In the genomic region with DNA sequence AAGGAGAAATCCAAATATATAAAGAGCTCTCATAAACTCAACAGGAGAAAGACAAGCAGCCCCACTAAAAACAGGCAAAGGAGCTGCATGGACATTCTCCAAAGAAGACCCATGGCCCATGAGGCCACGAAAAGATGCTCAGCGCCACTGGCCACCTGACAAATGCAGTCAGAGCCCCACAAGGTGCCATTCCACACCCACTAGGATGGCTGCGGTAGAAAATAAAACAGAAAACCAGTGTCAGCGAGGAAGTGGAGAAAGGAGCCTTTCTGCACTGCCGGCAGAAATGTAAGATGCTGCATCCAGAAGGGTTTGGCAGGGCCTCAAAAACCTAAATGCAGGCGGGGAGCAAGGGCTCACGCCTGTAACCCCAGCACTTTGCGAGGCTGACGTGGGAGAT, we compare ENCODE assay signal across 20 cellular contexts. TPM values are rescaled to one million over a fixed set of nuclear protein-coding genes. Genes with fewer than 3 reads are reported as not detected.
DNase-seq lines count a peak whose midpoint lies in the region; ATAC-seq and TF ChIP-seq lines count a peak whose summit lies in the region.
"Had no signal": no experiment of that assay in that cellular context is flagged by ENCODE, and none has a peak within 500 bp of the region (broad histone marks: within the 10 kb centered on the region; RNA-seq: fewer than 3 reads in every experiment).

No MANE protein-coding gene starts in this region.

- H2AFZ ChIP-seq in osteoblast (ENCODE audit: low read length): no peak overlapping the region

- H3K36me3 ChIP-seq in heart left ventricle (no peaks in the 10 kb centered on the region), left ventricle myocardium inferior (no peaks in the 10 kb centered on the region), osteoblast (ENCODE audit: insufficient read depth, low read length) (no peaks in the 10 kb centered on the region), transverse colon (no peaks in the 10 kb centered on the region), ovary (no peaks in the 10 kb centered on the region)
- H3K36me3 ChIP-seq: BLaER1, upper lobe of left lung had no signal

- peaks cover 0 to 54% (median 28%) of the 10 kb centered on the region in 12 donors for H3K4me1 ChIP-seq in heart left ventricle
- peaks cover 61% of the 10 kb centered on the region for H3K4me1 ChIP-seq in left ventricle myocardium inferior
- H3K4me1 ChIP-seq in osteoblast (ENCODE audit: insufficient read depth, low read length): peaks cover 7% of the 10 kb centered on the region
- H3K4me1 ChIP-seq in transverse colon: peaks cover 22 to 58% (median 34%) of the 10 kb centered on the region in 4 donors
- H3K4me1 ChIP-seq in ovary (ENCODE audit: insufficient read depth): peaks cover 7% of the 10 kb centered on the region

- H4K20me1 ChIP-seq in osteoblast (ENCODE audit: insufficient read depth, low read length): no peaks in the 10 kb centered on the region

- no peak for ATAC-seq in heart left ventricle
- ATAC-seq in left ventricle myocardium superior: no peak
- ATAC-seq: activated naive CD8-positive, alpha-beta T cell treated with anti-CD3 and anti-CD28 coated beads, Interleukin-2, amount 50 U/mL, for 24 hours; T-cell had no signal

- H3K9me3 ChIP-seq in heart left ventricle (no peaks in the 10 kb centered on the region), left ventricle myocardium inferior (replicated peaks) (no peaks in the 10 kb centered on the region), osteoblast (ENCODE audit: low read depth, low read length) (no peaks in the 10 kb centered on the region), transverse colon (no peaks in the 10 kb centered on the region), ovary (no peaks in the 10 kb centered on the region)
- H3K9me3 ChIP-seq: BLaER1, SJSA1, upper lobe of left lung had no signal

- TF ChIP-seq EP300 in transverse colon (IDR thresholded peaks at IDR 0.05; ENCODE audit: low read depth): no peak
- TF ChIP-seq EP300 in ovary (IDR thresholded peaks at IDR 0.05): no peak

- no peak overlapping the region for H3K4me2 ChIP-seq in osteoblast (ENCODE audit: insufficient read depth, low read length)
- H3K4me2 ChIP-seq: BLaER1 had no signal

- no peaks in the 10 kb centered on the region for H3K79me2 ChIP-seq in osteoblast (ENCODE audit: insufficient read depth, low read length)

- in situ Hi-C loops in transverse colon (cut with MboI; ENCODE audit: low pct_ligation_motif_present in 1 of 4, low pct_unique_long_range_greater_than_20kb in 1 of 4, low sequenced_read_pairs in 3 of 4): loop anchor here in 1 of 4 donors (25.0 kb wide), 1 partner anchor 181 kb away; no protein-coding TSS in a partner anchor

- intact Hi-C loops in heart left ventricle (cut with DNase I) (loop anchor here in 1 of 10 donors (10.0 kb wide), 1 partner anchor 379 kb away; the partner anchor contains the start of gene ZNF678), left ventricle myocardium superior (cut with micrococcal nuclease) (loop anchor here (10.0 kb wide), 1 partner anchor 459 kb away; no protein-coding TSS in a partner anchor), left ventricle myocardium inferior (cut with micrococcal nuclease) (no loop called here), transverse colon (cut with DNase I; ENCODE audit: low total_unique reads) (loop anchor here (10.0 kb wide), 1 partner anchor 59 kb away; no protein-coding TSS in a partner anchor), ovary (cut with DNase I) (loop anchor here in 2 of 4 donors (10.0 kb wide), 2 partner anchors 179 to 209 kb away; partner anchors contain the start of genes JMJD4 (in 2 of the 2) and SNAP47 (in 2 of the 2))

- TF ChIP-seq CTCF in heart left ventricle (IDR thresholded peaks at IDR 0.05) (no peak), left ventricle myocardium inferior (IDR thresholded peaks at IDR 0.05; ENCODE audit: borderline replicate concordance) (no peak), osteoblast (IDR thresholded peaks at IDR 0.05; ENCODE audit: extremely low read depth, low read depth, low read length) (no peak), transverse colon (IDR thresholded peaks at IDR 0.05) (no peak), ovary (IDR thresholded peaks at IDR 0.05) (no peak)

- TF ChIP-seq POLR2A in heart left ventricle (IDR thresholded peaks at IDR 0.05) (no peak), transverse colon (IDR thresholded peaks at IDR 0.05) (no peak), ovary (IDR thresholded peaks at IDR 0.05) (no peak)

- H3K27me3 ChIP-seq in heart left ventricle (peaks cover 0 to 22% (median 0%) of the 10 kb centered on the region in 9 donors), left ventricle myocardium inferior (ENCODE audit: low read depth) (peaks cover 6% of the 10 kb centered on the region), osteoblast (ENCODE audit: insufficient read depth, low read length) (peaks cover 10% of the 10 kb centered on the region), transverse colon (peaks cover 15% of the 10 kb centered on the region), ovary (no peaks in the 10 kb centered on the region)
- H3K27me3 ChIP-seq: SJSA1 had no signal

- H3K27ac ChIP-seq in heart left ventricle: peak overlapping the region in 7 of 12 donors; percentile 62 to 95 (median 89)
- H3K27ac ChIP-seq in left ventricle myocardium inferior (replicated peaks): no peak overlapping the region
- H3K27ac ChIP-seq in osteoblast (ENCODE audit: low read depth, low read length): no peak overlapping the region
- H3K27ac ChIP-seq in transverse colon: peak overlapping the region; percentile 65 to 94 (median 87)
- H3K27ac ChIP-seq in ovary: no peak overlapping the region
- H3K27ac ChIP-seq: BLaER1, SJSA1, upper lobe of left lung had no signal

- 81 to 93% (median 91%) methylated on average over 9 of the region's 9 CpGs for WGBS in heart left ventricle, 4 donors
- WGBS in transverse colon (ENCODE audit: low coverage in 1 of 2), 2 donors: 67 to 78% methylated on average over 9 of the region's 9 CpGs
- WGBS in ovary, 3 donors: 92 to 94% (median 93%) methylated on average over 9 of the region's 9 CpGs

- DNase-seq in heart left ventricle (peak in 1 of 5 donors; percentile 3), left ventricle myocardium superior (no peak), left ventricle myocardium inferior (no peak), osteoblast (ENCODE audit: insufficient read length, low spot score, missing footprints) (peak; percentile 82), transverse colon (no peak), NCI-H187 (lab: John Stamatoyannopoulos, UW) (no peak), NCI-H774 (lab: John Stamatoyannopoulos, UW) (no peak), ovary (no peak)
- DNase-seq: activated CD4-positive, CD25-positive, alpha-beta regulatory T cell; activated naive CD8-positive, alpha-beta T cell treated with anti-CD3 and anti-CD28 coated beads, Interleukin-2, amount 50 U/mL, for 24 hours; dermis blood vessel endothelial cell; DMS53; IMR-90; NCI-H187 treated with DMSO at 0.1 percent for 48 hours; NCI-H524 treated with DMSO at 0.1 percent for 48 hours had no signal

- H3K4me3 ChIP-seq in heart left ventricle (peak overlapping the region in 6 of 12 donors; percentile 14 to 45 (median 31)), left ventricle myocardium inferior (peak overlapping the region; percentile 10), osteoblast (ENCODE audit: insufficient read depth, low read length) (no peak overlapping the region), transverse colon (peak overlapping the region in 1 of 4 donors; percentile 21), ovary (no peak overlapping the region)
- H3K4me3 ChIP-seq: BLaER1, lung, SJSA1, upper lobe of left lung had no signal

RNA-seq across cellular contexts. Expression of gene WNT9A, which starts 4.4 kb away (rescaled TPM):
- total RNA-seq in heart left ventricle (10 to 100 TPM in 4 of 9 donors, 1 to 10 TPM in 4, under 1 TPM in 1; 0.54 to 29.8 (median 2.5) TPM), left ventricle myocardium superior (2.5 TPM), left ventricle myocardium inferior (4.8 TPM), osteoblast (0.36 and 0.88 TPM in 2 replicates), transverse colon (1 to 10 TPM; 1.2 to 4.0 (median 1.8) TPM), ovary (10 to 100 TPM in 3 of 7 donors, 1 to 10 TPM in 4; 3.9 to 15.9 (median 9.8) TPM)
- polyA plus RNA-seq in heart left ventricle (1 to 10 TPM in 1 of 2 donors, under 1 TPM in 1; 0.54 to 1.3 TPM), ovary (10 to 100 TPM in 1 of 2 donors, 1 to 10 TPM in 1; 1.1 to 10.8 TPM)

Comparison
In these comparisons a context has a peak if more than half of its experiments do, and no peak if none do; other contexts are left out.
1. H3K27ac ChIP-seq: peak in heart left ventricle (7 of 12) and transverse colon (4 of 4); none in left ventricle myocardium inferior (single experiment), osteoblast (single experiment) and ovary (0 of 2).